Comparison of ENCODE assay signal across 31 cellular contexts in genomic region chr12:23041774-23042173, GRCh38.
DNase-seq lines count a peak whose midpoint lies in the region; ATAC-seq, FAIRE-seq and TF ChIP-seq lines count a peak whose summit lies in the region.
"Had no signal": no experiment of that assay in that cellular context is flagged by ENCODE, and none has a peak within 500 bp of the region (broad histone marks: within the 10 kb centered on the region; RNA-seq: fewer than 3 reads in every experiment).

No MANE protein-coding gene starts in this region.

- ATAC-seq in left lobe of liver (peak; percentile 53), HepG2 (no peak), GM21786 (IDR thresholded peaks at IDR 0.05; ENCODE audit: unreplicated experiment) (no peak)
- ATAC-seq: A549; CD8-positive, alpha-beta T cell had no signal

- no peaks in the 10 kb centered on the region for H3K36me3 ChIP-seq in HepG2 (replicated peaks in 1 of 2; ENCODE audit: control insufficient read depth in 1 of 2, insufficient read depth in 2 of 2, low read length in 2 of 2)
- H3K36me3 ChIP-seq: BE2C; BLaER1; BLaER1 treated with 17β-estradiol and CSF1 and Interleukin-3, amounts not matched to agents 10 nM and 100 nM had no signal

- no peak for TF ChIP-seq CTCF in HepG2 (CRISPR knock-in tag; IDR thresholded peaks at IDR 0.05)

- H2AFZ ChIP-seq in HepG2 (ENCODE audit: low read length): no peak overlapping the region

- no peak overlapping the region for H3K9ac ChIP-seq in HepG2 (ENCODE audit: insufficient read depth, low read depth, low read length)
- H3K9ac ChIP-seq: BLaER1; BLaER1 treated with 17β-estradiol and CSF1 and Interleukin-3, amounts not matched to agents 10 nM and 100 nM had no signal

- H4K20me1 ChIP-seq in HepG2 (ENCODE audit: insufficient read depth, low read length): no peaks in the 10 kb centered on the region
- H4K20me1 ChIP-seq: BLaER1; BLaER1 treated with 17β-estradiol and CSF1 and Interleukin-3, amounts not matched to agents 10 nM and 100 nM had no signal

- POLR2A ChIA-PET in HepG2 (lab: Yijun Ruan, JAX): no interaction called here

- TF ChIP-seq EP300 in HepG2 (IDR thresholded peaks at IDR 0.05; ENCODE audit: low read depth in 2 of 2, low read length in 2 of 2): no peak
- TF ChIP-seq EP300 in HepG2 (CRISPR knock-in tag; IDR thresholded peaks at IDR 0.05; ENCODE audit: borderline replicate concordance): no peak

- DNase-seq in left lobe of liver (ENCODE audit: low spot score) (no peak), HepG2 (ENCODE audit: low spot score) (no peak), ureter (ENCODE audit: low spot score) (no peak)
- DNase-seq: 8988T; ACHN; AML-193; BE2C; C1 segment of cervical spinal cord; Caco-2; Calu3; CD4-positive, alpha-beta memory T cell; CD4-positive, alpha-beta T cell; CD4-positive, CD25-positive, alpha-beta regulatory T cell; CD8-positive, alpha-beta memory T cell; CD8-positive, alpha-beta T cell; COR-L47; DMS 273 treated with DMSO at 0.1 percent for 48 hours; DMS153; DMS53; DMS79; DMS79 treated with DMSO at 0.1 percent for 48 hours; DND-41; EL had no signal

- no peaks in the 10 kb centered on the region for H3K79me2 ChIP-seq in HepG2 (ENCODE audit: insufficient read depth, low read length)

- H3K4me2 ChIP-seq in HepG2 (ENCODE audit: low read depth, low read length): no peak overlapping the region
- H3K4me2 ChIP-seq: A549; BLaER1; BLaER1 treated with 17β-estradiol and CSF1 and Interleukin-3, amounts not matched to agents 10 nM and 100 nM had no signal

- no peaks in the 10 kb centered on the region for H3K4me1 ChIP-seq in HepG2 (ENCODE audit: insufficient read depth, low read length)
- H3K4me1 ChIP-seq: A549; BLaER1; BLaER1 treated with 17β-estradiol and CSF1 and Interleukin-3, amounts not matched to agents 10 nM and 100 nM; Caco-2 had no signal

- no peaks in the 10 kb centered on the region for H3K27me3 ChIP-seq in HepG2 (ENCODE audit: control insufficient read depth in 1 of 2, insufficient read depth in 2 of 2, low read length in 2 of 2)
- H3K27me3 ChIP-seq: BE2C; BLaER1; BLaER1 treated with 17β-estradiol and CSF1 and Interleukin-3, amounts not matched to agents 10 nM and 100 nM had no signal

- FAIRE-seq in HepG2 (lab: Jason Lieb, UNC): no peak
- FAIRE-seq: A204.1, A549, D721Med had no signal

- BruUV-seq in HepG2 (replicated peaks; lab: Mats Ljungman, UMichigan): no TSS peak

- H3K9me3 ChIP-seq in HepG2 (ENCODE audit: low read length): no peaks in the 10 kb centered on the region
- H3K9me3 ChIP-seq: A549; BE2C; BLaER1; BLaER1 treated with 17β-estradiol and CSF1 and Interleukin-3, amounts not matched to agents 10 nM and 100 nM; Caco-2 had no signal

- CTCF ChIA-PET in HepG2 (lab: Yijun Ruan, JAX; ENCODE audit: low intra/inter-chr PET ratio, low total read pairs): no interaction called here

- no peak for TF ChIP-seq POLR2A in HepG2 (IDR thresholded peaks at IDR 0.05; ENCODE audit: insufficient read depth in 1 of 2, low read depth in 2 of 2, low read length in 2 of 2)

- H3K4me3 ChIP-seq in HepG2 (replicated peaks in 1 of 3; ENCODE audit: insufficient read depth in 1 of 3, low read depth in 2 of 3, low read length in 3 of 3): no peak overlapping the region
- H3K4me3 ChIP-seq: A549; BLaER1; BLaER1 treated with 17β-estradiol and CSF1 and Interleukin-3, amounts not matched to agents 10 nM and 100 nM had no signal

- intact Hi-C loops in HepG2 (cut with micrococcal nuclease; ENCODE audit: unreplicated experiment): no loop called here

- no peak overlapping the region for H3K27ac ChIP-seq in HepG2 (ENCODE audit: extremely low read length, insufficient read depth, low read length)
- H3K27ac ChIP-seq: 22Rv1; A549; BLaER1; BLaER1 treated with 17β-estradiol and CSF1 and Interleukin-3, amounts not matched to agents 10 nM and 100 nM; C4-2B had no signal

- in situ Hi-C loops in HepG2 (cut with HindIII; ENCODE audit: extremely low pct_ligation_motif_present, low pct_unique_long_range_greater_than_20kb): no loop called here

- TF ChIP-seq RAD21 in HepG2 (CRISPR knock-in tag; IDR thresholded peaks at IDR 0.05): no peak

- 30% methylated on average over 2 of the region's 2 CpGs for WGBS in HepG2 (ENCODE audit: low lambda C conversion rate)

TF ChIP-seq in HepG2, 621 proteins besides CTCF, POLR2A, EP300 and RAD21:
- no peak for TF ChIP-seq TARDBP (CRISPR knock-in tag; IDR thresholded peaks at IDR 0.05)
- 0 out of 2 replicates have a peak, but pooled peaks have one; percentile 44 for TF ChIP-seq CEBPB (IDR thresholded peaks at IDR 0.05; ENCODE audit: borderline replicate concordance, low read depth, low read length)
